In genomic region chr10:101044117-101044516, GRCh38 we compare ENCODE assay signal across 19 cellular contexts. TPM values are rescaled to one million over a fixed set of nuclear protein-coding genes. Genes with fewer than 3 reads are reported as not detected.
A peak's percentile ranks its signal among the peaks of the same experiment; 100 is the strongest.
DNase-seq lines count a peak whose midpoint lies in the region; ATAC-seq and TF ChIP-seq lines count a peak whose summit lies in the region.
"Had no signal": no experiment of that assay in that cellular context is flagged by ENCODE, and none has a peak within 500 bp of the region (broad histone marks: within the 10 kb centered on the region; RNA-seq: fewer than 3 reads in every experiment).

No MANE protein-coding gene starts in this region.

- no peak overlapping the region for H3K27ac Mint-ChIP-seq in neural crest cell (ENCODE audit: unreplicated experiment)
- H3K27ac Mint-ChIP-seq: activated CD4-positive, alpha-beta T cell treated with anti-CD3 and anti-CD28 coated beads, Interleukin-2, amount 10 ng/mL, durations not matched to agents 7 days and 5 days; activated CD8-positive, alpha-beta memory T cell treated with anti-CD3 and anti-CD28 coated beads, Interleukin-2, amount 10 ng/mL, durations not matched to agents 7 days and 5 days; activated naive CD8-positive, alpha-beta T cell treated with anti-CD3 and anti-CD28 coated beads, Interleukin-2, amount 10 ng/mL, durations not matched to agents 7 days and 5 days had no signal

- H3K9ac ChIP-seq in GM23248, result no peak overlapping the region

- no peaks in the 10 kb centered on the region for H3K79me2 ChIP-seq in GM23248 (ENCODE audit: insufficient read depth)

- peaks cover 13% of the 10 kb centered on the region for H3K27me3 ChIP-seq in GM23248 (replicated peaks; ENCODE audit: insufficient read depth)

- peaks cover 3% of the 10 kb centered on the region for H3K36me3 Mint-ChIP-seq in neural crest cell (ENCODE audit: low read depth)
- H3K36me3 Mint-ChIP-seq: activated CD8-positive, alpha-beta memory T cell treated with anti-CD3 and anti-CD28 coated beads, Interleukin-2, amount 10 ng/mL, durations not matched to agents 7 days and 5 days had no signal

- 80 to 83% methylated on average over 2 of the region's 2 CpGs for WGBS in GM23248 (ENCODE audit: low coverage in 1 of 2, low lambda C conversion rate in 2 of 2, missing lambda C conversion rate in 2 of 2), 2 experiments

- H3K9me3 Mint-ChIP-seq in neural crest cell, result no peaks in the 10 kb centered on the region
- H3K9me3 Mint-ChIP-seq: activated CD4-positive, alpha-beta T cell treated with anti-CD3 and anti-CD28 coated beads, Interleukin-2, amount 10 ng/mL, durations not matched to agents 7 days and 5 days; activated naive CD8-positive, alpha-beta T cell treated with anti-CD3 and anti-CD28 coated beads, Interleukin-2, amount 10 ng/mL, durations not matched to agents 7 days and 5 days had no signal

- ATAC-seq in GM18502 (IDR thresholded peaks at IDR 0.05; ENCODE audit: poor library complexity, unreplicated experiment), result no peak
- ATAC-seq: activated CD8-positive, alpha-beta memory T cell treated with anti-CD3 and anti-CD28 coated beads, Interleukin-2, amount 10 ng/mL, durations not matched to agents 7 days and 5 days; gastrocnemius medialis; T-helper 17 cell had no signal

- in situ Hi-C loops in GM23248 (cut with MboI), result no loop called here

- H4K20me1 ChIP-seq in GM23248 (ENCODE audit: insufficient read depth), result no peaks in the 10 kb centered on the region

- H3K27me3 Mint-ChIP-seq in neural crest cell (ENCODE audit: low read depth), result peaks cover 54% of the 10 kb centered on the region

- peak overlapping the region; percentile 99 for H2AFZ ChIP-seq in GM23248

- H3K4me2 ChIP-seq in GM23248 (ENCODE audit: unreplicated experiment), result no peak overlapping the region

- H3K27ac ChIP-seq in GM23248, result peak overlapping the region; percentile 95; the same call in 1 of the 2 replicates
- peak overlapping the region; percentile 95 for H3K27ac ChIP-seq in VCaP
- H3K27ac ChIP-seq: SK-N-MC had no signal

- H3K4me1 Mint-ChIP-seq in neural crest cell, result peaks cover 61% of the 10 kb centered on the region

- no peak for TF ChIP-seq CTCF in VCaP (conservative IDR thresholded peaks at IDR 0.05)
- TF ChIP-seq CTCF in neural crest cell (conservative IDR thresholded peaks at IDR 0.05), result no peak

- no peaks in the 10 kb centered on the region for H3K9me2 ChIP-seq in GM23248 (ENCODE audit: insufficient read depth)

- peaks cover 13% of the 10 kb centered on the region for H3K4me1 ChIP-seq in GM23248 (ENCODE audit: insufficient read depth)

- no peaks in the 10 kb centered on the region for H3K36me3 ChIP-seq in GM23248 (ENCODE audit: low read depth)
- H3K36me3 ChIP-seq: gastrocnemius medialis, HAP-1 had no signal

- DNase-seq in GM23248 (no peak), neural crest cell (ENCODE audit: low read depth, low spot score) (no peak)
- no peak for DNase-seq in stimulated activated CD4-positive, alpha-beta T cell treated with anti-CD3 and anti-CD28 coated beads, Interleukin-2, amount 100 ng/mL, for 24 hours
- DNase-seq: activated CD4-positive, alpha-beta T cell treated with anti-CD3 and anti-CD28 coated beads, Interleukin-2, amount 10 ng/mL, durations not matched to agents 7 days and 5 days; activated CD8-positive, alpha-beta memory T cell treated with anti-CD3 and anti-CD28 coated beads, Interleukin-2, amount 10 ng/mL, durations not matched to agents 7 days and 5 days; activated naive CD8-positive, alpha-beta T cell treated with anti-CD3 and anti-CD28 coated beads, Interleukin-2, amount 10 ng/mL, durations not matched to agents 7 days and 5 days; effector CD8-positive, alpha-beta T cell; gastrocnemius medialis; NCI-H1436 treated with DMSO at 0.1 percent for 48 hours; NK-92 treated with Interleukin-12 subunit alpha and Interleukin-12 subunit beta, amount 100 ng/mL, for 24 hours; retina; stimulated activated CD4-positive, alpha-beta T cell treated with anti-CD3 and anti-CD28 coated beads, Interleukin-4, amount 100 ng/mL, for 1 hour; stimulated activated naive CD4-positive, alpha-beta T cell; T-helper 17 cell had no signal

- H3K4me3 Mint-ChIP-seq in neural crest cell, result peak overlapping the region; percentile 50

- no peak overlapping the region for H3K4me3 ChIP-seq in GM23248

- H3F3A ChIP-seq in GM23248 (ENCODE audit: insufficient read depth), result peaks cover 31% of the 10 kb centered on the region

- H3K9me3 ChIP-seq in GM23248 (ENCODE audit: low read depth), result no peaks in the 10 kb centered on the region
- H3K9me3 ChIP-seq: gastrocnemius medialis, HAP-1, thoracic aorta had no signal

RNA-seq across cellular contexts. Expression of gene SFXN3, which starts 13.1 kb away (rescaled TPM):
- total RNA-seq in GM23248 (2014; rRNA removed; shearing (Covaris generic)), result 79.8 and 103 TPM in 2 replicates
- 58.8 and 61.7 TPM in 2 replicates for polyA plus RNA-seq in GM23248 (2016; fragmentation: Nextera tagmentation; extraction: Ambion mirVana)
- total RNA-seq in neural crest cell, result 1.9 and 2.1 TPM in 2 replicates

RNA-seq across cellular contexts. Expression of gene PDZD7, which starts 13.2 kb away (rescaled TPM):
- total RNA-seq in GM23248 (2014; rRNA removed; shearing (Covaris generic)), result 0.54 TPM in 1 of 2 replicates, not detected in the other
- 1.1 and 1.8 TPM in 2 replicates for polyA plus RNA-seq in GM23248 (2016; fragmentation: Nextera tagmentation; extraction: Ambion mirVana)
- total RNA-seq in neural crest cell, result 0.50 and 0.68 TPM in 2 replicates

RNA-seq across cellular contexts. Expression of gene KAZALD1, which starts 17.7 kb away (rescaled TPM):
- 42.6 and 62.6 TPM in 2 replicates for total RNA-seq in GM23248 (2014; rRNA removed; shearing (Covaris generic))
- 34.1 and 34.4 TPM in 2 replicates for polyA plus RNA-seq in GM23248 (2016; fragmentation: Nextera tagmentation; extraction: Ambion mirVana)
- total RNA-seq in neural crest cell, result 1.4 and 2.9 TPM in 2 replicates
- total RNA-seq: activated naive CD8-positive, alpha-beta T cell treated with anti-CD3 and anti-CD28 coated beads, Interleukin-2, amount 10 ng/mL, durations not matched to agents 7 days and 5 days; T-helper 17 cell had no signal

RNA-seq across cellular contexts. Expression of gene LZTS2, which starts 44.5 kb away (rescaled TPM):
- total RNA-seq in GM23248 (2014; rRNA removed; shearing (Covaris generic)), result 95.2 and 113 TPM in 2 replicates
- polyA plus RNA-seq in GM23248 (2016; fragmentation: Nextera tagmentation; extraction: Ambion mirVana), result 51.1 and 54.8 TPM in 2 replicates
- total RNA-seq in neural crest cell, result 70.8 and 71.0 TPM in 2 replicates

RNA-seq across cellular contexts. Expression of gene TWNK, which starts 56.8 kb away (rescaled TPM):
- total RNA-seq in GM23248 (2014; rRNA removed; shearing (Covaris generic)), result 3.4 and 4.4 TPM in 2 replicates
- polyA plus RNA-seq in GM23248 (2016; fragmentation: Nextera tagmentation; extraction: Ambion mirVana), result 3.6 and 4.4 TPM in 2 replicates
- 14.3 and 14.6 TPM in 2 replicates for total RNA-seq in neural crest cell

Comparison
In these comparisons a context has a peak if more than half of its experiments do, and no peak if none do; other contexts are left out.
1. RNA of gene SFXN3, which starts 13.1 kb away (total RNA-seq): 79.8 to 103 TPM in GM23248; 1.9 to 2.1 TPM in neural crest cell; every median in the first group is over 10 times any median in the second.
2. RNA of gene KAZALD1, which starts 17.7 kb away (total RNA-seq): 42.6 to 62.6 TPM in GM23248; 1.4 to 2.9 TPM in neural crest cell; every median in the first group is over 10 times any median in the second.